Comparison of ENCODE assay signal across 16 cellular contexts in the genomic region with DNA sequence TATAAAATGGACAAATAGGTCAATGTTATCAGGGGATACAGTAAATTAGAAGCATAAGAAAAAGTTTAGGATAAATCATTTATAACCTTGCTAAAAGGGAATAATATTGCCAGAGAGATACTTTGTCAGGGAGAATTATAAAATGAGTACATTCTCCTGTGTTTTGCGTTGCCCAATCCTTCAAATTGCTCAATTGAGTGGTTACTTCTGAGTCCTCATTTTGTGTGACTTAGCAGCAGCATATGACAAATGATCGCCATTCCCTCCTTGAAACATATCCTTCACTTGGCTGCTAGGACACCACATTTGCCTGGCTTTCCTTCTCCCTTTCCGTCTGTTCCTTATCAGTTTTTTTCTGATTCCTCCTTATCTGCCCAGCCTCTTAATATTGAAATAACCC.
"Had no signal": no experiment of that assay in that cellular context is flagged by ENCODE, and none has a peak within 500 bp of the region (broad histone marks: within the 10 kb centered on the region; RNA-seq: fewer than 3 reads in every experiment).

No MANE protein-coding gene starts in this region.

- H3K9me3 ChIP-seq: tibial artery, vagina had no signal

- H3K27me3 Mint-ChIP-seq: activated CD4-positive, alpha-beta memory T cell treated with anti-CD3 and anti-CD28 coated beads for 36 hours; dendritic cell treated with granulocyte-macrophage colony-stimulating factor and Interleukin-4, amounts not matched to agents 40 ng/mL and 50 ng/mL, for 4 days; effector memory CD8-positive, alpha-beta T cell; natural killer cell treated with Interleukin-12 subunit alpha and Interleukin-12 subunit beta and Interleukin-15 and Interleukin-18, amount 100 ng/mL, for 72 hours had no signal

- H3K4me3 Mint-ChIP-seq: activated CD4-positive, alpha-beta memory T cell treated with anti-CD3 and anti-CD28 coated beads for 36 hours; activated T-cell treated with anti-CD3 and anti-CD28 coated beads, Interleukin-2, amount 50 U/mL, for 4 hours; dendritic cell treated with granulocyte-macrophage colony-stimulating factor and Interleukin-4, amounts not matched to agents 40 ng/mL and 50 ng/mL, for 4 days; effector memory CD8-positive, alpha-beta T cell; natural killer cell treated with Interleukin-12 subunit alpha and Interleukin-12 subunit beta and Interleukin-15 and Interleukin-18, amount 100 ng/mL, for 72 hours; T-helper 2 cell treated with Interferon-gamma antibody and Interleukin-4, amounts not matched to agents 5 μg/mL and 100 μg/mL, for 36 hours had no signal

- H3K4me1 ChIP-seq: heart right ventricle, left lung, right atrium auricular region, tibial artery, vagina had no signal

- H3K4me3 ChIP-seq: heart right ventricle, left lung, right atrium auricular region, smooth muscle cell, tibial artery, vagina had no signal

- H3K36me3 ChIP-seq: heart right ventricle, left lung, right atrium auricular region, tibial artery, vagina had no signal

- H3K27ac ChIP-seq: heart right ventricle, left lung, right atrium auricular region, tibial artery, vagina had no signal

- H3K27ac Mint-ChIP-seq: activated CD4-positive, alpha-beta memory T cell treated with anti-CD3 and anti-CD28 coated beads for 36 hours; dendritic cell treated with granulocyte-macrophage colony-stimulating factor and Interleukin-4, amounts not matched to agents 40 ng/mL and 50 ng/mL, for 4 days; effector memory CD8-positive, alpha-beta T cell; natural killer cell treated with Interleukin-12 subunit alpha and Interleukin-12 subunit beta and Interleukin-15 and Interleukin-18, amount 100 ng/mL, for 72 hours; T-helper 2 cell treated with Interferon-gamma antibody and Interleukin-4, amounts not matched to agents 5 μg/mL and 100 μg/mL, for 36 hours had no signal

- DNase-seq: activated CD4-positive, alpha-beta memory T cell treated with anti-CD3 and anti-CD28 coated beads for 36 hours; activated CD4-positive, alpha-beta T cell treated with anti-CD3 and anti-CD28 coated beads for 1 hour; activated T-cell treated with anti-CD3 and anti-CD28 coated beads, Interleukin-2, amount 50 U/mL, for 4 hours; central memory CD4-positive, alpha-beta T cell; effector memory CD8-positive, alpha-beta T cell; heart right ventricle; islet precursor cell; left lung; nucleus accumbens; tibial artery had no signal

- H3K27me3 ChIP-seq: heart right ventricle, left lung, right atrium auricular region, tibial artery, vagina had no signal

- H3K36me3 Mint-ChIP-seq: activated CD4-positive, alpha-beta memory T cell treated with anti-CD3 and anti-CD28 coated beads for 36 hours had no signal

- H3K4me2 ChIP-seq: smooth muscle cell had no signal
